ENCODE assay signal across 17 cellular contexts in the genomic region with DNA sequence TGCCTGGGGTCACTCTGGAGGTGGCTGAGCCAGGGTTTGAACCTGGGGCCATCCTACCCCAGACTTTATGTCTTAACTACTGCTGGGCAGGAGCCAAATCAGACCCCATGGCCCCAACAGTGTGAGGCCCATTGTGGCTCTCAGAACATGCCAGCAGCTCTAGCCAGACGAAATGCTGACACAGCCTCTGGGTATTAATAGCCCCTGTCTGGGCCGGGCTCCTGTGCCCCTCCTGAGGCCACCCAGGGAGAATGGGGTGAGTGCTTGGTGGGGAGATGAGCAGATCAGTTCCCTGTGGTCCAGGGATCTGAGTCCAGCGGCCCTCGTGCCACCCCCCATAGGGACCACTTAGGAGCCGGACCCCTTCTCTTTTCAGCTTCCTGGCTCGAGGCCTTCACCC. TPM values are rescaled to one million over a fixed set of nuclear protein-coding genes. Genes with fewer than 3 reads are reported as not detected.
DNase-seq lines count a peak whose midpoint lies in the region; ATAC-seq and TF ChIP-seq lines count a peak whose summit lies in the region.
"Had no signal": no experiment of that assay in that cellular context is flagged by ENCODE, and none has a peak within 500 bp of the region (broad histone marks: within the 10 kb centered on the region; RNA-seq: fewer than 3 reads in every experiment).

No MANE protein-coding gene starts in this region.

- ATAC-seq in heart left ventricle (no peak), left ventricle myocardium superior (no peak), psoas muscle (no peak)
- ATAC-seq in activated CD8-positive, alpha-beta T cell treated with anti-CD3 and anti-CD28 coated beads for 36 hours: no peak
- ATAC-seq: CD8-positive, alpha-beta T cell; GM23338 had no signal

- H3K27me3 Mint-ChIP-seq in activated CD8-positive, alpha-beta T cell treated with anti-CD3 and anti-CD28 coated beads for 36 hours: peaks cover 4% of the 10 kb centered on the region

- no peak overlapping the region for H3K27ac Mint-ChIP-seq in activated CD8-positive, alpha-beta T cell treated with anti-CD3 and anti-CD28 coated beads for 36 hours
- H3K27ac Mint-ChIP-seq: B cell; CD8-positive, alpha-beta T cell; GM23338 had no signal

- H3K4me3 ChIP-seq in heart left ventricle: no peak overlapping the region
- no peak overlapping the region for H3K4me3 ChIP-seq in right atrium auricular region
- H3K4me3 ChIP-seq in psoas muscle: no peak overlapping the region
- H3K4me3 ChIP-seq: BLaER1 treated with 17β-estradiol and CSF1 and Interleukin-3, amounts not matched to agents 10 nM and 100 nM; GM23338 had no signal

- TF ChIP-seq CTCF in heart left ventricle (IDR thresholded peaks at IDR 0.05) (no peak), right atrium auricular region (IDR thresholded peaks at IDR 0.05) (no peak), psoas muscle (IDR thresholded peaks at IDR 0.05) (no peak), GM10248 (IDR thresholded peaks at IDR 0.05; ENCODE audit: control extremely low read depth, extremely low read depth, low read depth, missing control alignments) (no peak)
- TF ChIP-seq CTCF in activated CD8-positive, alpha-beta T cell treated with anti-CD3 and anti-CD28 coated beads for 36 hours (IDR thresholded peaks at IDR 0.05): no peak

- H3K9me3 Mint-ChIP-seq in activated CD8-positive, alpha-beta T cell treated with anti-CD3 and anti-CD28 coated beads for 36 hours: no peaks in the 10 kb centered on the region
- H3K9me3 Mint-ChIP-seq: CD8-positive, alpha-beta T cell; GM23338 had no signal

- H3K27ac ChIP-seq in heart left ventricle: peak overlapping the region in 9 of 12 donors; percentile 23 to 98 (median 94)
- H3K27ac ChIP-seq in right atrium auricular region: peak overlapping the region; percentile 87 to 93
- H3K27ac ChIP-seq in psoas muscle: peak overlapping the region; percentile 98
- H3K27ac ChIP-seq: HL-60 had no signal

- H3K36me3 Mint-ChIP-seq in activated CD8-positive, alpha-beta T cell treated with anti-CD3 and anti-CD28 coated beads for 36 hours (ENCODE audit: low read depth): no peaks in the 10 kb centered on the region
- H3K36me3 Mint-ChIP-seq: CD8-positive, alpha-beta T cell had no signal

- H3K27me3 ChIP-seq in heart left ventricle (peaks cover 0 to 11% (median 0%) of the 10 kb centered on the region in 9 donors), right atrium auricular region (no peaks in the 10 kb centered on the region), psoas muscle (ENCODE audit: insufficient read depth in 3 of 3, low read length in 2 of 3) (no peaks in the 10 kb centered on the region)

- peaks cover 4 to 65% (median 19%) of the 10 kb centered on the region in 12 donors for H3K4me1 ChIP-seq in heart left ventricle
- peaks cover 0 to 58% of the 10 kb centered on the region in 2 donors for H3K4me1 ChIP-seq in right atrium auricular region
- H3K4me1 ChIP-seq in psoas muscle: peaks cover 46% of the 10 kb centered on the region

- H3K4me1 Mint-ChIP-seq in activated CD8-positive, alpha-beta T cell treated with anti-CD3 and anti-CD28 coated beads for 36 hours (ENCODE audit: low read depth): peaks cover under 1% of the 10 kb centered on the region

- POLR2A ChIA-PET in activated CD8-positive, alpha-beta T cell treated with anti-CD3 and anti-CD28 coated beads for 36 hours (lab: Charles Lee): no interaction called here
- POLR2A ChIA-PET in GM10248 (lab: Yijun Ruan, JAX): no interaction called here

- H3K4me3 Mint-ChIP-seq in activated CD8-positive, alpha-beta T cell treated with anti-CD3 and anti-CD28 coated beads for 36 hours: no peak overlapping the region
- H3K4me3 Mint-ChIP-seq: B cell; CD8-positive, alpha-beta T cell; GM23338 had no signal

- DNase-seq in heart left ventricle: peak in 1 of 5 donors; percentile 54
- no peak for DNase-seq in left ventricle myocardium superior
- DNase-seq in RPMI8226: peak; percentile 61
- no peak for DNase-seq in right atrium auricular region (ENCODE audit: low spot score)
- DNase-seq in psoas muscle: no peak
- DNase-seq in EL: no peak
- DNase-seq in activated CD8-positive, alpha-beta T cell treated with anti-CD3 and anti-CD28 coated beads for 36 hours: no peak
- no peak for DNase-seq in GM10248 (ENCODE audit: extremely low spot score)
- DNase-seq: Calu3; CD8-positive, alpha-beta T cell; DMS79 treated with DMSO at 0.1 percent for 48 hours; HCEC 1CT; IMR-90 had no signal

- intact Hi-C loops in heart left ventricle (cut with DNase I) (loop anchor here in 1 of 10 donors (10.0 kb wide), 1 partner anchor 47 kb away; no protein-coding TSS in a partner anchor), left ventricle myocardium superior (cut with micrococcal nuclease) (no loop called here), psoas muscle (cut with DNase I) (no loop called here)
- intact Hi-C loops in activated CD8-positive, alpha-beta T cell treated with anti-CD3 and anti-CD28 coated beads for 36 hours (cut with micrococcal nuclease): no loop called here

- TF ChIP-seq POLR2A in heart left ventricle (IDR thresholded peaks at IDR 0.05): no peak

- CTCF ChIA-PET in activated CD8-positive, alpha-beta T cell treated with anti-CD3 and anti-CD28 coated beads for 36 hours (lab: Charles Lee): interaction anchor here (1.5 kb wide), 1 partner anchor 49 kb away, joined by 4 read pairs; no protein-coding TSS in a partner anchor
- CTCF ChIA-PET in GM10248 (lab: Yijun Ruan, JAX): interaction anchor here (0.9 kb wide), 1 partner anchor 13 kb away, joined by 3 read pairs; no protein-coding TSS in a partner anchor

- WGBS in heart left ventricle, 4 donors: 48 to 73% (median 70%) methylated on average over 6 of the region's 6 CpGs
- 39 to 73% (median 42%) methylated on average over 6 of the region's 6 CpGs for WGBS in psoas muscle, 3 donors

- H3K9me3 ChIP-seq in heart left ventricle (no peaks in the 10 kb centered on the region), right atrium auricular region (no peaks in the 10 kb centered on the region), psoas muscle (no peaks in the 10 kb centered on the region)
- H3K9me3 ChIP-seq: BLaER1 treated with 17β-estradiol and CSF1 and Interleukin-3, amounts not matched to agents 10 nM and 100 nM had no signal

- H3K36me3 ChIP-seq in heart left ventricle (peaks cover 0 to 3% (median 0%) of the 10 kb centered on the region in 9 donors), right atrium auricular region (no peaks in the 10 kb centered on the region), psoas muscle (ENCODE audit: insufficient read depth in 1 of 2, low read depth in 1 of 2) (no peaks in the 10 kb centered on the region)
- H3K36me3 ChIP-seq: BLaER1 treated with 17β-estradiol and CSF1 and Interleukin-3, amounts not matched to agents 10 nM and 100 nM had no signal

RNA-seq across cellular contexts. Expression of gene PLPP7, which starts 2.2 kb away (rescaled TPM):
- total RNA-seq in heart left ventricle: 100 to 1,000 TPM in 6 of 9 donors, 10 to 100 TPM in 3; 78.8 to 293 (median 109) TPM
- 100 to 1,000 TPM in 1 of 2 donors, 10 to 100 TPM in 1; 56.1 to 166 TPM for polyA plus RNA-seq in heart left ventricle
- total RNA-seq in left ventricle myocardium superior: 127 TPM
- 100 to 1,000 TPM; 124 to 216 TPM for total RNA-seq in right atrium auricular region
- total RNA-seq in psoas muscle: 100 to 1,000 TPM in 2 of 4 donors, 10 to 100 TPM in 2; 31.0 to 131 (median 94.5) TPM
- polyA plus RNA-seq in psoas muscle: 100 to 1,000 TPM in 1 of 3 donors, 10 to 100 TPM in 2; 19.4 to 156 (median 90.5) TPM
- under 1 TPM in 1 of 2 experiments, not detected in 1; 0.11 TPM for total RNA-seq in activated CD8-positive, alpha-beta T cell treated with anti-CD3 and anti-CD28 coated beads for 36 hours
- total RNA-seq: Calu3; CD8-positive, alpha-beta T cell had no signal

RNA-seq across cellular contexts. Expression of gene FAM78A, which starts 11.1 kb away (rescaled TPM):
- total RNA-seq in heart left ventricle (10 to 100 TPM; 24.8 to 36.0 (median 33.4) TPM), left ventricle myocardium superior (69.1 TPM), right atrium auricular region (10 to 100 TPM; 31.8 to 55.3 TPM), psoas muscle (10 to 100 TPM in 3 of 4 donors, 1 to 10 TPM in 1; 6.1 to 17.6 (median 14.2) TPM)
- polyA plus RNA-seq in heart left ventricle (10 to 100 TPM; 13.6 to 37.9 TPM), psoas muscle (10 to 100 TPM in 1 of 3 donors, 1 to 10 TPM in 2; 4.3 to 11.5 (median 5.3) TPM)
- 10 to 100 TPM; 36.2 to 39.8 TPM for total RNA-seq in activated CD8-positive, alpha-beta T cell treated with anti-CD3 and anti-CD28 coated beads for 36 hours
- total RNA-seq: Calu3 had no signal

Comparison
In these comparisons a context has a peak if more than half of its experiments do, and no peak if none do; other contexts are left out.
1. RNA of gene PLPP7, which starts 2.2 kb away (total RNA-seq): 124 to 216 TPM in right atrium auricular region, 127 TPM in left ventricle myocardium superior (single experiment), 78.8 to 293 TPM in heart left ventricle and 31.0 to 131 TPM in psoas muscle; 0.11 TPM in activated CD8-positive, alpha-beta T cell treated with anti-CD3 and anti-CD28 coated beads for 36 hours; every median in the first group is over 10 times any median in the second.
2. Peak in every context shown above with its lines, with median percentiles within 50 percentile points of each other: H3K27ac ChIP-seq.